In genomic region chr1:25540750-25541350, GRCh38 we compare ENCODE assay signal across 23 cellular contexts. TPM values are rescaled to one million over a fixed set of nuclear protein-coding genes. Genes with fewer than 3 reads are reported as not detected.
DNase-seq lines count a peak whose midpoint lies in the region; ATAC-seq and TF ChIP-seq lines count a peak whose summit lies in the region.
"Had no signal": no experiment of that assay in that cellular context is flagged by ENCODE, and none has a peak within 500 bp of the region (broad histone marks: within the 10 kb centered on the region; RNA-seq: fewer than 3 reads in every experiment).

No MANE protein-coding gene starts in this region.

- CTCF ChIA-PET in naive thymus-derived CD4-positive, alpha-beta T cell (lab: Charles Lee): interaction anchor here (0.6 to 1.9 kb wide), 3 partner anchors 20 to 152 kb away, joined by 3 to 5 read pairs (median 4); no protein-coding TSS in a partner anchor
- CTCF ChIA-PET in HEK293T (lab: Yijun Ruan, JAX): no interaction called here

- no peak for TF ChIP-seq CTCF in progenitor cell of endocrine pancreas (IDR thresholded peaks at IDR 0.05; ENCODE audit: unreplicated experiment)

- no peak overlapping the region for H3K4me3 ChIP-seq in naive thymus-derived CD4-positive, alpha-beta T cell (ENCODE audit: low read length)
- H3K4me3 ChIP-seq: BLaER1 treated with 17β-estradiol and CSF1 and Interleukin-3, amounts not matched to agents 10 nM and 100 nM; SJCRH30 had no signal

- peaks cover 0 to 4% (median 0%) of the 10 kb centered on the region in 5 donors for H3K36me3 Mint-ChIP-seq in naive thymus-derived CD4-positive, alpha-beta T cell
- no peaks in the 10 kb centered on the region for H3K36me3 Mint-ChIP-seq in progenitor cell of endocrine pancreas (ENCODE audit: insufficient read depth)
- no peaks in the 10 kb centered on the region for H3K36me3 Mint-ChIP-seq in activated naive CD8-positive, alpha-beta T cell treated with anti-CD3 and anti-CD28 coated beads, Interleukin-2, amount 50 U/mL, for 24 hours (ENCODE audit: low read depth)

- H3K27ac ChIP-seq in naive thymus-derived CD4-positive, alpha-beta T cell (ENCODE audit: low read depth, low read length): no peak overlapping the region
- H3K27ac ChIP-seq: 22Rv1; BLaER1 treated with 17β-estradiol and CSF1 and Interleukin-3, amounts not matched to agents 10 nM and 100 nM; SJCRH30 had no signal

- H3K27me3 ChIP-seq in naive thymus-derived CD4-positive, alpha-beta T cell (ENCODE audit: control insufficient read depth in 2 of 2, insufficient read depth in 2 of 2, low read length in 2 of 2): no peaks in the 10 kb centered on the region

- DNase-seq in NCI-H146 (lab: John Stamatoyannopoulos, UW) (peak; percentile 13), NCI-H146 treated with DMSO at 0.1 percent for 48 hours (lab: John Stamatoyannopoulos, UW; ENCODE audit: unreplicated experiment) (no peak), cerebellar cortex (ENCODE audit: low spot score) (peak; percentile 98), progenitor cell of endocrine pancreas (ENCODE audit: low spot score, unreplicated experiment) (no peak), HEK293T (ENCODE audit: extremely low spot score) (no peak)
- no peak for DNase-seq in naive thymus-derived CD4-positive, alpha-beta T cell
- DNase-seq in activated naive CD8-positive, alpha-beta T cell treated with anti-CD3 and anti-CD28 coated beads, Interleukin-2, amount 50 U/mL, for 24 hours: no peak
- DNase-seq: ACHN; Calu3; CD8-positive, alpha-beta T cell; H9; IMR-90; NCI-H1105; NCI-H1694 treated with DMSO at 0.1 percent for 48 hours; NCI-H2081 treated with DMSO at 0.1 percent for 48 hours; NCI-H2171 treated with DMSO at 0.1 percent for 48 hours; NCI-H524 treated with DMSO at 0.1 percent for 48 hours; NCI-H82; SJCRH30 had no signal

- H3K4me1 Mint-ChIP-seq in naive thymus-derived CD4-positive, alpha-beta T cell: peaks cover 12 to 25% (median 18%) of the 10 kb centered on the region in 7 donors
- peaks cover 7% of the 10 kb centered on the region for H3K4me1 Mint-ChIP-seq in progenitor cell of endocrine pancreas (ENCODE audit: low read depth)
- H3K4me1 Mint-ChIP-seq in activated naive CD8-positive, alpha-beta T cell treated with anti-CD3 and anti-CD28 coated beads, Interleukin-2, amount 50 U/mL, for 24 hours: peaks cover 19% of the 10 kb centered on the region

- H3K36me3 ChIP-seq in naive thymus-derived CD4-positive, alpha-beta T cell (ENCODE audit: control insufficient read depth in 2 of 3, insufficient read depth in 3 of 3, low read length in 3 of 3): peaks cover 0 to 7% (median 0%) of the 10 kb centered on the region in 3 experiments
- H3K36me3 ChIP-seq: BLaER1 treated with 17β-estradiol and CSF1 and Interleukin-3, amounts not matched to agents 10 nM and 100 nM; SJCRH30 had no signal

- intact Hi-C loops in naive thymus-derived CD4-positive, alpha-beta T cell (cut with micrococcal nuclease): loop anchor here (5.0 kb wide), 2 partner anchors 66 to 256 kb away; no protein-coding TSS in a partner anchor

- H3K27me3 Mint-ChIP-seq in naive thymus-derived CD4-positive, alpha-beta T cell: peaks cover 0 to 28% (median 0%) of the 10 kb centered on the region in 5 donors
- H3K27me3 Mint-ChIP-seq in progenitor cell of endocrine pancreas: peaks cover 3% of the 10 kb centered on the region
- no peaks in the 10 kb centered on the region for H3K27me3 Mint-ChIP-seq in activated naive CD8-positive, alpha-beta T cell treated with anti-CD3 and anti-CD28 coated beads, Interleukin-2, amount 50 U/mL, for 24 hours

- peaks cover 11 to 17% of the 10 kb centered on the region in 2 donors for H3K4me1 ChIP-seq in naive thymus-derived CD4-positive, alpha-beta T cell (ENCODE audit: control insufficient read depth in 2 of 2, insufficient read depth in 2 of 2, low read length in 2 of 2)

- no peaks in the 10 kb centered on the region for H3K9me3 Mint-ChIP-seq in naive thymus-derived CD4-positive, alpha-beta T cell
- H3K9me3 Mint-ChIP-seq in progenitor cell of endocrine pancreas (ENCODE audit: low read depth): no peaks in the 10 kb centered on the region
- H3K9me3 Mint-ChIP-seq in activated naive CD8-positive, alpha-beta T cell treated with anti-CD3 and anti-CD28 coated beads, Interleukin-2, amount 50 U/mL, for 24 hours: no peaks in the 10 kb centered on the region
- H3K9me3 Mint-ChIP-seq: CD8-positive, alpha-beta T cell; H9 had no signal

- H3K9me3 ChIP-seq in naive thymus-derived CD4-positive, alpha-beta T cell (ENCODE audit: control insufficient read depth in 2 of 3, low read length in 3 of 3): no peaks in the 10 kb centered on the region
- H3K9me3 ChIP-seq: BLaER1 treated with 17β-estradiol and CSF1 and Interleukin-3, amounts not matched to agents 10 nM and 100 nM; SJCRH30 had no signal

- peak overlapping the region in 5 of 9 donors; percentile 51 to 88 (median 62) for H3K27ac Mint-ChIP-seq in naive thymus-derived CD4-positive, alpha-beta T cell
- peak overlapping the region; percentile 33 for H3K27ac Mint-ChIP-seq in progenitor cell of endocrine pancreas
- H3K27ac Mint-ChIP-seq in activated naive CD8-positive, alpha-beta T cell treated with anti-CD3 and anti-CD28 coated beads, Interleukin-2, amount 50 U/mL, for 24 hours: no peak overlapping the region
- H3K27ac Mint-ChIP-seq: CD8-positive, alpha-beta T cell had no signal

- peak overlapping the region in 2 of 10 donors; percentile 33 to 78 for H3K4me3 Mint-ChIP-seq in naive thymus-derived CD4-positive, alpha-beta T cell
- no peak overlapping the region for H3K4me3 Mint-ChIP-seq in progenitor cell of endocrine pancreas (ENCODE audit: low read depth)
- no peak overlapping the region for H3K4me3 Mint-ChIP-seq in activated naive CD8-positive, alpha-beta T cell treated with anti-CD3 and anti-CD28 coated beads, Interleukin-2, amount 50 U/mL, for 24 hours
- H3K4me3 Mint-ChIP-seq: CD8-positive, alpha-beta T cell; H9 had no signal

- no peak for ATAC-seq in naive thymus-derived CD4-positive, alpha-beta T cell
- ATAC-seq in activated naive CD8-positive, alpha-beta T cell treated with anti-CD3 and anti-CD28 coated beads, Interleukin-2, amount 50 U/mL, for 24 hours: no peak
- ATAC-seq in HG02885 (IDR thresholded peaks at IDR 0.05; ENCODE audit: poor library complexity, unreplicated experiment): no peak
- ATAC-seq: CD8-positive, alpha-beta T cell; Panc1 had no signal

- POLR2A ChIA-PET in naive thymus-derived CD4-positive, alpha-beta T cell (lab: Charles Lee): interaction anchor here (5.0 to 16.0 kb wide), 2 partner anchors 9 to 20 kb away, joined by 41 to 442 read pairs; no protein-coding TSS in a partner anchor
- POLR2A ChIA-PET in HEK293T (lab: Yijun Ruan, JAX): no interaction called here

TF ChIP-seq in HEK293T, 16 proteins besides CTCF, POLR2A, EP300 and RAD21:
- TF ChIP-seq ZNF384 (IDR thresholded peaks at IDR 0.05) (no peak), TARDBP (IDR thresholded peaks at IDR 0.05) (no peak), SP1 (IDR thresholded peaks at IDR 0.05) (no peak), SUZ12 (IDR thresholded peaks at IDR 0.05) (no peak), FOXA1 (IDR thresholded peaks at IDR 0.05) (no peak), LEF1 (IDR thresholded peaks at IDR 0.05; ENCODE audit: borderline replicate concordance) (no peak)

RNA-seq across cellular contexts. Expression of gene LDLRAP1, which starts 2.6 kb away (rescaled TPM):
- total RNA-seq in naive thymus-derived CD4-positive, alpha-beta T cell: 100 to 1,000 TPM in 4 of 5 experiments, 10 to 100 TPM in 1; 28.1 to 364 (median 159) TPM
- 100 to 1,000 TPM; 301 to 853 TPM for polyA plus RNA-seq in naive thymus-derived CD4-positive, alpha-beta T cell
- total RNA-seq in progenitor cell of endocrine pancreas: 12.7 and 13.3 TPM in 2 replicates

Comparison
In these comparisons a context has a peak if more than half of its experiments do, and no peak if none do; other contexts are left out.
1. DNase-seq: peak in NCI-H146 (single experiment) and cerebellar cortex (single experiment); none in NCI-H146 treated with DMSO at 0.1 percent for 48 hours (single experiment), naive thymus-derived CD4-positive, alpha-beta T cell (0 of 9), progenitor cell of endocrine pancreas (single experiment), activated naive CD8-positive, alpha-beta T cell treated with anti-CD3 and anti-CD28 coated beads, Interleukin-2, amount 50 U/mL, for 24 hours (single experiment) and HEK293T (single experiment).